2 cellular contexts compared by ENCODE assay signal in the genomic region with DNA sequence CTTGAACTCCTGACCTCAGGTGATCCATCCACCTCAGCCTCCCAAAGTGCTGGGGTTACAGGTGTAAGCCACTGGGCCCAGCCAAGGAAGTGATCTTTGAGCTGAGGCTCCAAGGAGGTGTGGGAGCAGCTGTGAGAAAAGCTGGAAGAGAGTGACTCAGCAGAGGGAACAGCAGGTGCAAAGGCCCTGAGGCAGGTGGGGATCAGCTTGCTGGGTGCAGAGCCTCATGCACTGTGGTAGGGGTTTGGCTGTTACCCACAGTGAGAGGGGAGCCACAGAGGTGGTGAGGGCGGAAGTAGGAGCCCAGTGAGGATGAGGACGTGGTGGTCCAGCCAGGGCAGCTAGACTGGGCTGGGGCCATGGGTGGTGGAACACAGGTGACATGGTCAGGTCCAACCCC.
A peak's percentile ranks its signal among the peaks of the same experiment; 100 is the strongest.
TF ChIP-seq lines count a peak whose summit lies in the region.

No MANE protein-coding gene starts in this region.

TF ChIP-seq in GM23338, 12 proteins besides CTCF, POLR2A, EP300 and RAD21 (continues in another document):
- TF ChIP-seq NANOG (IDR thresholded peaks at IDR 0.05; ENCODE audit: borderline replicate concordance) (no peak), EZH2 (IDR thresholded peaks at IDR 0.05; ENCODE audit: low read depth, unreplicated experiment) (no peak), CREB1 (CRISPR knock-in tag; IDR thresholded peaks at IDR 0.05; ENCODE audit: low read depth) (no peak), POLR2AphosphoS5 (IDR thresholded peaks at IDR 0.05; ENCODE audit: low read depth) (no peak), JUNB (IDR thresholded peaks at IDR 0.05; ENCODE audit: unreplicated experiment) (no peak), ZNF114 (CRISPR knock-in tag; IDR thresholded peaks at IDR 0.05) (no peak), STAT1 (IDR thresholded peaks at IDR 0.05; ENCODE audit: unreplicated experiment) (no peak), ZNF331 (CRISPR knock-in tag; IDR thresholded peaks at IDR 0.05; ENCODE audit: low read depth) (no peak)
- TF ChIP-seq, protein P1, sequence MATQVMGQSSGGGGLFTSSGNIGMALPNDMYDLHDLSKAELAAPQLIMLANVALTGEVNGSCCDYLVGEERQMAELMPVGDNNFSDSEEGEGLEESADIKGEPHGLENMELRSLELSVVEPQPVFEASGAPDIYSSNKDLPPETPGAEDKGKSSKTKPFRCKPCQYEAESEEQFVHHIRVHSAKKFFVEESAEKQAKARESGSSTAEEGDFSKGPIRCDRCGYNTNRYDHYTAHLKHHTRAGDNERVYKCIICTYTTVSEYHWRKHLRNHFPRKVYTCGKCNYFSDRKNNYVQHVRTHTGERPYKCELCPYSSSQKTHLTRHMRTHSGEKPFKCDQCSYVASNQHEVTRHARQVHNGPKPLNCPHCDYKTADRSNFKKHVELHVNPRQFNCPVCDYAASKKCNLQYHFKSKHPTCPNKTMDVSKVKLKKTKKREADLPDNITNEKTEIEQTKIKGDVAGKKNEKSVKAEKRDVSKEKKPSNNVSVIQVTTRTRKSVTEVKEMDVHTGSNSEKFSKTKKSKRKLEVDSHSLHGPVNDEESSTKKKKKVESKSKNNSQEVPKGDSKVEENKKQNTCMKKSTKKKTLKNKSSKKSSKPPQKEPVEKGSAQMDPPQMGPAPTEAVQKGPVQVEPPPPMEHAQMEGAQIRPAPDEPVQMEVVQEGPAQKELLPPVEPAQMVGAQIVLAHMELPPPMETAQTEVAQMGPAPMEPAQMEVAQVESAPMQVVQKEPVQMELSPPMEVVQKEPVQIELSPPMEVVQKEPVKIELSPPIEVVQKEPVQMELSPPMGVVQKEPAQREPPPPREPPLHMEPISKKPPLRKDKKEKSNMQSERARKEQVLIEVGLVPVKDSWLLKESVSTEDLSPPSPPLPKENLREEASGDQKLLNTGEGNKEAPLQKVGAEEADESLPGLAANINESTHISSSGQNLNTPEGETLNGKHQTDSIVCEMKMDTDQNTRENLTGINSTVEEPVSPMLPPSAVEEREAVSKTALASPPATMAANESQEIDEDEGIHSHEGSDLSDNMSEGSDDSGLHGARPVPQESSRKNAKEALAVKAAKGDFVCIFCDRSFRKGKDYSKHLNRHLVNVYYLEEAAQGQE (IDR thresholded peaks at IDR 0.05; ENCODE audit: unreplicated experiment): no peak
- TF ChIP-seq, protein P2, sequence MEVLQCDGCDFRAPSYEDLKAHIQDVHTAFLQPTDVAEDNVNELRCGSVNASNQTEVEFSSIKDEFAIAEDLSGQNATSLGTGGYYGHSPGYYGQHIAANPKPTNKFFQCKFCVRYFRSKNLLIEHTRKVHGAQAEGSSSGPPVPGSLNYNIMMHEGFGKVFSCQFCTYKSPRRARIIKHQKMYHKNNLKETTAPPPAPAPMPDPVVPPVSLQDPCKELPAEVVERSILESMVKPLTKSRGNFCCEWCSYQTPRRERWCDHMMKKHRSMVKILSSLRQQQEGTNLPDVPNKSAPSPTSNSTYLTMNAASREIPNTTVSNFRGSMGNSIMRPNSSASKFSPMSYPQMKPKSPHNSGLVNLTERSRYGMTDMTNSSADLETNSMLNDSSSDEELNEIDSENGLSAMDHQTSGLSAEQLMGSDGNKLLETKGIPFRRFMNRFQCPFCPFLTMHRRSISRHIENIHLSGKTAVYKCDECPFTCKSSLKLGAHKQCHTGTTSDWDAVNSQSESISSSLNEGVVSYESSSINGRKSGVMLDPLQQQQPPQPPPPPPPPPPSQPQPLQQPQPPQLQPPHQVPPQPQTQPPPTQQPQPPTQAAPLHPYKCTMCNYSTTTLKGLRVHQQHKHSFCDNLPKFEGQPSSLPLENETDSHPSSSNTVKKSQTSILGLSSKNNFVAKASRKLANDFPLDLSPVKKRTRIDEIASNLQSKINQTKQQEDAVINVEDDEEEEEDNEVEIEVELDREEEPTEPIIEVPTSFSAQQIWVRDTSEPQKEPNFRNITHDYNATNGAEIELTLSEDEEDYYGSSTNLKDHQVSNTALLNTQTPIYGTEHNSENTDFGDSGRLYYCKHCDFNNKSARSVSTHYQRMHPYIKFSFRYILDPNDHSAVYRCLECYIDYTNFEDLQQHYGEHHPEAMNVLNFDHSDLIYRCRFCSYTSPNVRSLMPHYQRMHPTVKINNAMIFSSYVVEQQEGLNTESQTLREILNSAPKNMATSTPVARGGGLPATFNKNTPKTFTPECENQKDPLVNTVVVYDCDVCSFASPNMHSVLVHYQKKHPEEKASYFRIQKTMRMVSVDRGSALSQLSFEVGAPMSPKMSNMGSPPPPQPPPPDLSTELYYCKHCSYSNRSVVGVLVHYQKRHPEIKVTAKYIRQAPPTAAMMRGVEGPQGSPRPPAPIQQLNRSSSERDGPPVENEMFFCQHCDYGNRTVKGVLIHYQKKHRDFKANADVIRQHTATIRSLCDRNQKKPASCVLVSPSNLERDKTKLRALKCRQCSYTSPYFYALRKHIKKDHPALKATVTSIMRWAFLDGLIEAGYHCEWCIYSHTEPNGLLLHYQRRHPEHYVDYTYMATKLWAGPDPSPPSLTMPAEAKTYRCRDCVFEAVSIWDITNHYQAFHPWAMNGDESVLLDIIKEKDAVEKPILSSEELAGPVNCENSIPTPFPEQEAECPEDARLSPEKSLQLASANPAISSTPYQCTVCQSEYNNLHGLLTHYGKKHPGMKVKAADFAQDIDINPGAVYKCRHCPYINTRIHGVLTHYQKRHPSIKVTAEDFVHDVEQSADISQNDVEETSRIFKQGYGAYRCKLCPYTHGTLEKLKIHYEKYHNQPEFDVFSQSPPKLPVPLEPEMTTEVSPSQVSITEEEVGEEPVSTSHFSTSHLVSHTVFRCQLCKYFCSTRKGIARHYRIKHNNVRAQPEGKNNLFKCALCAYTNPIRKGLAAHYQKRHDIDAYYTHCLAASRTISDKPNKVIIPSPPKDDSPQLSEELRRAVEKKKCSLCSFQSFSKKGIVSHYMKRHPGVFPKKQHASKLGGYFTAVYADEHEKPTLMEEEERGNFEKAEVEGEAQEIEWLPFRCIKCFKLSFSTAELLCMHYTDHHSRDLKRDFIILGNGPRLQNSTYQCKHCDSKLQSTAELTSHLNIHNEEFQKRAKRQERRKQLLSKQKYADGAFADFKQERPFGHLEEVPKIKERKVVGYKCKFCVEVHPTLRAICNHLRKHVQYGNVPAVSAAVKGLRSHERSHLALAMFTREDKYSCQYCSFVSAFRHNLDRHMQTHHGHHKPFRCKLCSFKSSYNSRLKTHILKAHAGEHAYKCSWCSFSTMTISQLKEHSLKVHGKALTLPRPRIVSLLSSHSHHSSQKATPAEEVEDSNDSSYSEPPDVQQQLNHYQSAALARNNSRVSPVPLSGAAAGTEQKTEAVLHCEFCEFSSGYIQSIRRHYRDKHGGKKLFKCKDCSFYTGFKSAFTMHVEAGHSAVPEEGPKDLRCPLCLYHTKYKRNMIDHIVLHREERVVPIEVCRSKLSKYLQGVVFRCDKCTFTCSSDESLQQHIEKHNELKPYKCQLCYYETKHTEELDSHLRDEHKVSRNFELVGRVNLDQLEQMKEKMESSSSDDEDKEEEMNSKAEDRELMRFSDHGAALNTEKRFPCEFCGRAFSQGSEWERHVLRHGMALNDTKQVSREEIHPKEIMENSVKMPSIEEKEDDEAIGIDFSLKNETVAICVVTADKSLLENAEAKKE (CRISPR knock-in tag; IDR thresholded peaks at IDR 0.05): no peak

TF ChIP-seq in K562, 482 proteins besides CTCF, POLR2A, EP300 and RAD21:
- TF ChIP-seq MEIS2 (IDR thresholded peaks at IDR 0.05; ENCODE audit: partially characterized antibody): no peak
- TF ChIP-seq ZNF224 (CRISPR knock-in tag; IDR thresholded peaks at IDR 0.05): no peak
- no peak for TF ChIP-seq PTRF (tag; IDR thresholded peaks at IDR 0.05)
- no peak for TF ChIP-seq SP2 (IDR thresholded peaks at IDR 0.05; ENCODE audit: extremely low read depth, low read depth, low read length, poor library complexity, severe bottlenecking)
- peak; percentile 84 for TF ChIP-seq BCOR (IDR thresholded peaks at IDR 0.05)
- TF ChIP-seq ETS1 (conservative IDR thresholded peaks at IDR 0.05; ENCODE audit: control insufficient read depth, low read depth, low read length): no peak
- TF ChIP-seq TAF7 (tag; IDR thresholded peaks at IDR 0.05): no peak
- TF ChIP-seq MAFG (tag; conservative IDR thresholded peaks at IDR 0.05): peak; percentile 44; the same call in 1 of the 2 replicates
- TF ChIP-seq NFE2 (IDR thresholded peaks at IDR 0.05; ENCODE audit: low read depth): peak; percentile 44; the same call in 1 of the 2 replicates
- no peak for TF ChIP-seq ETV6 (IDR thresholded peaks at IDR 0.05; ENCODE audit: borderline replicate concordance in 1 of 2, low read depth in 2 of 2, low read length in 1 of 2)
- TF ChIP-seq ETV6 (CRISPR knock-in tag; IDR thresholded peaks at IDR 0.05; ENCODE audit: borderline replicate concordance): no peak
- TF ChIP-seq, protein P3, sequence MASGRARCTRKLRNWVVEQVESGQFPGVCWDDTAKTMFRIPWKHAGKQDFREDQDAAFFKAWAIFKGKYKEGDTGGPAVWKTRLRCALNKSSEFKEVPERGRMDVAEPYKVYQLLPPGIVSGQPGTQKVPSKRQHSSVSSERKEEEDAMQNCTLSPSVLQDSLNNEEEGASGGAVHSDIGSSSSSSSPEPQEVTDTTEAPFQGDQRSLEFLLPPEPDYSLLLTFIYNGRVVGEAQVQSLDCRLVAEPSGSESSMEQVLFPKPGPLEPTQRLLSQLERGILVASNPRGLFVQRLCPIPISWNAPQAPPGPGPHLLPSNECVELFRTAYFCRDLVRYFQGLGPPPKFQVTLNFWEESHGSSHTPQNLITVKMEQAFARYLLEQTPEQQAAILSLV (tag; IDR thresholded peaks at IDR 0.05): no peak
- TF ChIP-seq IRF1 (CRISPR knock-in tag; IDR thresholded peaks at IDR 0.05; ENCODE audit: borderline replicate concordance): no peak
- TF ChIP-seq HLTF (IDR thresholded peaks at IDR 0.05): no peak
- no peak for TF ChIP-seq HSF4 (CRISPR knock-in tag; IDR thresholded peaks at IDR 0.05; ENCODE audit: borderline replicate concordance)
- no peak for TF ChIP-seq EZH2 (IDR thresholded peaks at IDR 0.05; ENCODE audit: borderline replicate concordance, low read depth, low read length)
- TF ChIP-seq RHOXF2B (CRISPR knock-in tag; conservative IDR thresholded peaks at IDR 0.05): no peak
- TF ChIP-seq KDM1A (IDR thresholded peaks at IDR 0.05): peak; percentile 62 to 65; a peak in 3 of 4 replicates
- no peak for TF ChIP-seq NFIX (CRISPR knock-in tag; IDR thresholded peaks at IDR 0.05; ENCODE audit: low read depth)
- TF ChIP-seq ZC3H4 (CRISPR knock-in tag; IDR thresholded peaks at IDR 0.05; ENCODE audit: borderline replicate concordance): no peak
- TF ChIP-seq IRF2 (CRISPR knock-in tag; IDR thresholded peaks at IDR 0.05): 0 out of 2 replicates have a peak, but pooled peaks have one; percentile 28
- TF ChIP-seq, protein P4, sequence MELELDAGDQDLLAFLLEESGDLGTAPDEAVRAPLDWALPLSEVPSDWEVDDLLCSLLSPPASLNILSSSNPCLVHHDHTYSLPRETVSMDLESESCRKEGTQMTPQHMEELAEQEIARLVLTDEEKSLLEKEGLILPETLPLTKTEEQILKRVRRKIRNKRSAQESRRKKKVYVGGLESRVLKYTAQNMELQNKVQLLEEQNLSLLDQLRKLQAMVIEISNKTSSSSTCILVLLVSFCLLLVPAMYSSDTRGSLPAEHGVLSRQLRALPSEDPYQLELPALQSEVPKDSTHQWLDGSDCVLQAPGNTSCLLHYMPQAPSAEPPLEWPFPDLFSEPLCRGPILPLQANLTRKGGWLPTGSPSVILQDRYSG (tag; conservative IDR thresholded peaks at IDR 0.05; ENCODE audit: low read depth): no peak
- no peak for TF ChIP-seq ZBTB34 (CRISPR knock-in tag; IDR thresholded peaks at IDR 0.05)
- TF ChIP-seq RBM25 (IDR thresholded peaks at IDR 0.05; ENCODE audit: low read depth, low read length, severe bottlenecking): peak; percentile 70
- no peak for TF ChIP-seq SRF (CRISPR knock-in tag; IDR thresholded peaks at IDR 0.05)
- TF ChIP-seq ZNF263 (CRISPR knock-in tag; IDR thresholded peaks at IDR 0.05; ENCODE audit: borderline replicate concordance): no peak
- TF ChIP-seq CCNT2 (IDR thresholded peaks at IDR 0.05; ENCODE audit: borderline replicate concordance, extremely low read depth, insufficient read length, low read depth, low read length): no peak
